Comparison of ENCODE assay signal across 2 cellular contexts in genomic region chr12:54413284-54414190, GRCh38.
TF ChIP-seq lines count a peak whose summit lies in the region.

No MANE protein-coding gene starts in this region.

TF ChIP-seq in endothelial cell of umbilical vein, 7 proteins besides CTCF, POLR2A, EP300 and RAD21:
- TF ChIP-seq MYC (IDR thresholded peaks at IDR 0.05; ENCODE audit: low read depth, low read length) (no peak), JUN (IDR thresholded peaks at IDR 0.05; ENCODE audit: borderline replicate concordance, insufficient read depth, insufficient read length, low read depth) (no peak), FOS (IDR thresholded peaks at IDR 0.05; ENCODE audit: borderline replicate concordance, insufficient read depth, low read length) (no peak), MAX (IDR thresholded peaks at IDR 0.05; ENCODE audit: insufficient read depth, insufficient read length) (no peak), POLR2AphosphoS5 (IDR thresholded peaks at IDR 0.05; ENCODE audit: insufficient read depth, low read depth, low read length) (peak; percentile 56)

TF ChIP-seq in GM23338, 12 proteins besides CTCF, POLR2A, EP300 and RAD21:
- TF ChIP-seq REST (IDR thresholded peaks at IDR 0.05; ENCODE audit: unreplicated experiment) (no peak), STAT1 (IDR thresholded peaks at IDR 0.05; ENCODE audit: unreplicated experiment) (no peak), ETS1 (IDR thresholded peaks at IDR 0.05) (no peak), ZNF114 (CRISPR knock-in tag; IDR thresholded peaks at IDR 0.05) (no peak), NANOG (IDR thresholded peaks at IDR 0.05; ENCODE audit: borderline replicate concordance) (no peak), EZH2 (IDR thresholded peaks at IDR 0.05; ENCODE audit: low read depth, unreplicated experiment) (no peak), ZNF331 (CRISPR knock-in tag; IDR thresholded peaks at IDR 0.05; ENCODE audit: low read depth) (no peak)
